ENCODE assay signal across 1 cellular context in the genomic region with DNA sequence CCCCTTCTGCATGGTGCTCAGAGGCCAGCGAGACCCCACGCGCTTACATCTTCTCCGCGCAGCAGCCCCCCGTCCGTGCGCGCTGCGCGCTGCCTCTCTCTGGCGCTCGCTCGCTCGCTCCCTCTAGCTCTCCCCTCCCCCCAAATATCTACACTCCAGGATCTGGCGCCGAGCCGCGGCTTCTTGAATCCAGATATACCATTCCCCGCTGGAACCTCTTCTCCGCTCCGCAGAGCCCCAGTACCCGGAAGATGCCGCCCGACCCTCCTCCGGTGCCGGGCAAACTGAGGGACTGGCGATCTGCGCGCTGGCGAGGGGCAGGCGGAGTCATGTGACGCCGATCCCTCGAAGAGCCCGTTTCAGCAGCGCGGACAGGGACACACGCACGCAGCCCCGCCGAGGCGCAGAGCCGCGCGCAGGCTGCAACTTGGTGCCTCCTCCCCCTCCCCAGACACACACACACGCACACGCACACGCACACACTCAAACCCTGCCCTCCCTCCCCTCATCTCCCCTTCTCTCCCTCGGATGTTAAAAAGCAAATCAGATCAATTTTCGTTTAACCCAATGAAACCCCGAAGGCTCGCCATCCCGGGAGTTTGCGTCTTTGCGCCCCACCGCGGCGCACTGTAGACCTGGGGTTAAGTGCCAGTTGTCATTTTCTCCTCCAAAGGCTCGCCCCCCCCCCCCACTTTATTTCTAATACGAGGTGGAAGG.
TF ChIP-seq lines count a peak whose summit lies in the region.

A gene with protein sequence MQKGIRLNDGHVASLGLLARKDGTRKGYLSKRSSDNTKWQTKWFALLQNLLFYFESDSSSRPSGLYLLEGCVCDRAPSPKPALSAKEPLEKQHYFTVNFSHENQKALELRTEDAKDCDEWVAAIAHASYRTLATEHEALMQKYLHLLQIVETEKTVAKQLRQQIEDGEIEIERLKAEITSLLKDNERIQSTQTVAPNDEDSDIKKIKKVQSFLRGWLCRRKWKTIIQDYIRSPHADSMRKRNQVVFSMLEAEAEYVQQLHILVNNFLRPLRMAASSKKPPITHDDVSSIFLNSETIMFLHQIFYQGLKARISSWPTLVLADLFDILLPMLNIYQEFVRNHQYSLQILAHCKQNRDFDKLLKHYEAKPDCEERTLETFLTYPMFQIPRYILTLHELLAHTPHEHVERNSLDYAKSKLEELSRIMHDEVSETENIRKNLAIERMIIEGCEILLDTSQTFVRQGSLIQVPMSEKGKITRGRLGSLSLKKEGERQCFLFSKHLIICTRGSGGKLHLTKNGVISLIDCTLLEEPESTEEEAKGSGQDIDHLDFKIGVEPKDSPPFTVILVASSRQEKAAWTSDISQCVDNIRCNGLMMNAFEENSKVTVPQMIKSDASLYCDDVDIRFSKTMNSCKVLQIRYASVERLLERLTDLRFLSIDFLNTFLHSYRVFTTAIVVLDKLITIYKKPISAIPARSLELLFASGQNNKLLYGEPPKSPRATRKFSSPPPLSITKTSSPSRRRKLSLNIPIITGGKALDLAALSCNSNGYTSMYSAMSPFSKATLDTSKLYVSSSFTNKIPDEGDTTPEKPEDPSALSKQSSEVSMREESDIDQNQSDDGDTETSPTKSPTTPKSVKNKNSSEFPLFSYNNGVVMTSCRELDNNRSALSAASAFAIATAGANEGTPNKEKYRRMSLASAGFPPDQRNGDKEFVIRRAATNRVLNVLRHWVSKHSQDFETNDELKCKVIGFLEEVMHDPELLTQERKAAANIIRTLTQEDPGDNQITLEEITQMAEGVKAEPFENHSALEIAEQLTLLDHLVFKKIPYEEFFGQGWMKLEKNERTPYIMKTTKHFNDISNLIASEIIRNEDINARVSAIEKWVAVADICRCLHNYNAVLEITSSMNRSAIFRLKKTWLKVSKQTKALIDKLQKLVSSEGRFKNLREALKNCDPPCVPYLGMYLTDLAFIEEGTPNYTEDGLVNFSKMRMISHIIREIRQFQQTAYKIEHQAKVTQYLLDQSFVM (N-terminal part only) (minus strand): TSS at position 294 of the 717 bp plus-strand sequence. CDS start 282 bp downstream, at position 12.

TF ChIP-seq in HEK293, 187 proteins besides CTCF, POLR2A, EP300 and RAD21 (continued from another document):
- no peak for TF ChIP-seq YY2 (tag by site-specific recombination; IDR thresholded peaks at IDR 0.05)
- peak; percentile 35; the same call in 1 of the 2 replicates for TF ChIP-seq ZBTB8A (tag by site-specific recombination; IDR thresholded peaks at IDR 0.05)
- TF ChIP-seq ZNF426 (tag by site-specific recombination; IDR thresholded peaks at IDR 0.05) = no peak
- TF ChIP-seq, protein P1, sequence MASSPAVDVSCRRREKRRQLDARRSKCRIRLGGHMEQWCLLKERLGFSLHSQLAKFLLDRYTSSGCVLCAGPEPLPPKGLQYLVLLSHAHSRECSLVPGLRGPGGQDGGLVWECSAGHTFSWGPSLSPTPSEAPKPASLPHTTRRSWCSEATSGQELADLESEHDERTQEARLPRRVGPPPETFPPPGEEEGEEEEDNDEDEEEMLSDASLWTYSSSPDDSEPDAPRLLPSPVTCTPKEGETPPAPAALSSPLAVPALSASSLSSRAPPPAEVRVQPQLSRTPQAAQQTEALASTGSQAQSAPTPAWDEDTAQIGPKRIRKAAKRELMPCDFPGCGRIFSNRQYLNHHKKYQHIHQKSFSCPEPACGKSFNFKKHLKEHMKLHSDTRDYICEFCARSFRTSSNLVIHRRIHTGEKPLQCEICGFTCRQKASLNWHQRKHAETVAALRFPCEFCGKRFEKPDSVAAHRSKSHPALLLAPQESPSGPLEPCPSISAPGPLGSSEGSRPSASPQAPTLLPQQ (tag by site-specific recombination; IDR thresholded peaks at IDR 0.05) = peak; percentile 52; the same call in 1 of the 2 replicates
- TF ChIP-seq KLF1 (tag by site-specific recombination; IDR thresholded peaks at IDR 0.05) = no peak
- no peak for TF ChIP-seq ZNF18 (tag by site-specific recombination; IDR thresholded peaks at IDR 0.05)
- no peak for TF ChIP-seq ZNF202 (tag by site-specific recombination; IDR thresholded peaks at IDR 0.05; ENCODE audit: borderline replicate concordance)
- peak; percentile 57 for TF ChIP-seq ZNF501 (tag by site-specific recombination; IDR thresholded peaks at IDR 0.05)
- no peak for TF ChIP-seq HOXD13 (CRISPR knock-in tag; IDR thresholded peaks at IDR 0.05; ENCODE audit: borderline replicate concordance)
- no peak for TF ChIP-seq ZNF391 (tag by site-specific recombination; IDR thresholded peaks at IDR 0.05; ENCODE audit: borderline replicate concordance, low read depth)
- TF ChIP-seq ZNF169 (tag by site-specific recombination; IDR thresholded peaks at IDR 0.05) = no peak
- TF ChIP-seq, protein P2, sequence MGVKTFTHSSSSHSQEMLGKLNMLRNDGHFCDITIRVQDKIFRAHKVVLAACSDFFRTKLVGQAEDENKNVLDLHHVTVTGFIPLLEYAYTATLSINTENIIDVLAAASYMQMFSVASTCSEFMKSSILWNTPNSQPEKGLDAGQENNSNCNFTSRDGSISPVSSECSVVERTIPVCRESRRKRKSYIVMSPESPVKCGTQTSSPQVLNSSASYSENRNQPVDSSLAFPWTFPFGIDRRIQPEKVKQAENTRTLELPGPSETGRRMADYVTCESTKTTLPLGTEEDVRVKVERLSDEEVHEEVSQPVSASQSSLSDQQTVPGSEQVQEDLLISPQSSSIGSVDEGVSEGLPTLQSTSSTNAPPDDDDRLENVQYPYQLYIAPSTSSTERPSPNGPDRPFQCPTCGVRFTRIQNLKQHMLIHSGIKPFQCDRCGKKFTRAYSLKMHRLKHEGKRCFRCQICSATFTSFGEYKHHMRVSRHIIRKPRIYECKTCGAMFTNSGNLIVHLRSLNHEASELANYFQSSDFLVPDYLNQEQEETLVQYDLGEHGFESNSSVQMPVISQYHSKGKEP (tag by site-specific recombination; IDR thresholded peaks at IDR 0.05) = no peak
- TF ChIP-seq ZNF670 (tag by site-specific recombination; IDR thresholded peaks at IDR 0.05; ENCODE audit: low read depth) = no peak
- no peak for TF ChIP-seq ZNF610 (tag by site-specific recombination; IDR thresholded peaks at IDR 0.05; ENCODE audit: borderline replicate concordance)
- no peak for TF ChIP-seq ZNF629 (tag by site-specific recombination; IDR thresholded peaks at IDR 0.05)
- TF ChIP-seq ZNF16 (tag by site-specific recombination; IDR thresholded peaks at IDR 0.05; ENCODE audit: low read depth) = no peak
- TF ChIP-seq FEZF1 (tag by site-specific recombination; IDR thresholded peaks at IDR 0.05) = no peak
- no peak for TF ChIP-seq ZNF473 (tag by site-specific recombination; IDR thresholded peaks at IDR 0.05)
- peak; percentile 51 for TF ChIP-seq SP2 (tag by site-specific recombination; IDR thresholded peaks at IDR 0.05)
- TF ChIP-seq ZNF664 (tag by site-specific recombination; IDR thresholded peaks at IDR 0.05) = no peak
- no peak for TF ChIP-seq ZNF302 (tag by site-specific recombination; IDR thresholded peaks at IDR 0.05; ENCODE audit: low read depth)
- TF ChIP-seq ZNF529 (tag by site-specific recombination; IDR thresholded peaks at IDR 0.05; ENCODE audit: insufficient replicate concordance) = no peak
TF ChIP-seq in HEK293: peak in this region for 25.
